Comparison of ENCODE assay signal across 32 cellular contexts in the genomic region with DNA sequence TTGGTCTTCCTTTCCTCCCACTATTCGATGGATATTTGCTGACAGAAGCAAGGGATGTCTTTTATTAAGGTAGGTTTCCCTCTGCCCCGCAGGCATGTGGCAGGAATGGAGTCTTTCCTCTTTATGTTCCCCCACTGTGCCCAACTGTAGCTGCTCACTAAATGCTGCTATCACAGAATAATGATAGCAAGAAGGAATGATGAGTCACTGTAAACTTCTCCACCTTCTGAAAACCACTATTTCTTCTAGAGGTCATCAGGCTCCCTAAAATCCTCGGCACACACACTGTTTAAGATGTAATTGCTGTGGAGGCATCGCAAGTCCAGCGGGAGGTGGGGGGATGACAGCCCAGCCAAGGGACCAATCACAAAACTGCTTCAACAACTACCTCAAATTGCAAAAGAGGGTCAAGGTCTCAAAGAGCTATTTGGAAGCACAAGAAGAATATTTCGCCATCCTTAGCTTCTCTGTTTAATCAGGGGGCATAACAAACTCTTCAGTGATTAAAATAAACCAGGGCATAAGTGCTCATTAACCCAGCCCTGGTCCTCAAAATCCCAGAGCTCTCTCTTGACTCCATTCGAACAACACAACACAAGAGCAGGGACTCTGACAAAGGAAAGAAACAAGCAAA. TPM values are rescaled to one million over a fixed set of nuclear protein-coding genes. Genes with fewer than 3 reads are reported as not detected.
DNase-seq lines count a peak whose midpoint lies in the region; ATAC-seq lines count a peak whose summit lies in the region.
"Had no signal": no experiment of that assay in that cellular context is flagged by ENCODE, and none has a peak within 500 bp of the region (broad histone marks: within the 10 kb centered on the region; RNA-seq: fewer than 3 reads in every experiment).

No MANE protein-coding gene starts in this region.

- peaks cover 12% of the 10 kb centered on the region for H3K4me1 Mint-ChIP-seq in stimulated activated effector memory CD8-positive, alpha-beta T cell treated with anti-CD3 and anti-CD28 coated beads, Interleukin-12 subunit alpha, Interleukin-12 subunit beta, amount 100 ng/mL, for 72 hours
- H3K4me1 Mint-ChIP-seq in activated T-helper 17 cell treated with anti-CD3 and anti-CD28 coated beads, Interleukin-2, amount 50 U/mL, for 72 hours = peaks cover 5% of the 10 kb centered on the region

- H3K27ac Mint-ChIP-seq in stimulated activated effector memory CD8-positive, alpha-beta T cell treated with anti-CD3 and anti-CD28 coated beads, Interleukin-12 subunit alpha, Interleukin-12 subunit beta, amount 100 ng/mL, for 72 hours = peak overlapping the region; percentile 24
- no peak overlapping the region for H3K27ac Mint-ChIP-seq in activated T-helper 17 cell treated with anti-CD3 and anti-CD28 coated beads, Interleukin-2, amount 50 U/mL, for 72 hours
- H3K27ac Mint-ChIP-seq: immature natural killer cell; natural killer cell; T-helper 2 cell treated with Interferon-gamma antibody and Interleukin-4, amounts not matched to agents 5 μg/mL and 100 μg/mL, for 36 hours; type B pancreatic cell had no signal

- no peaks in the 10 kb centered on the region for H3K9me3 Mint-ChIP-seq in stimulated activated effector memory CD8-positive, alpha-beta T cell treated with anti-CD3 and anti-CD28 coated beads, Interleukin-12 subunit alpha, Interleukin-12 subunit beta, amount 100 ng/mL, for 72 hours
- H3K9me3 Mint-ChIP-seq in activated T-helper 17 cell treated with anti-CD3 and anti-CD28 coated beads, Interleukin-2, amount 50 U/mL, for 72 hours = no peaks in the 10 kb centered on the region
- H3K9me3 Mint-ChIP-seq: immature natural killer cell; natural killer cell; T-helper 2 cell treated with Interferon-gamma antibody and Interleukin-4, amounts not matched to agents 5 μg/mL and 100 μg/mL, for 36 hours; type B pancreatic cell had no signal

- DNase-seq in HuH-7.5 (ENCODE audit: low spot score) = peak; percentile 41
- peak; percentile 58 to 70 for DNase-seq in NOMO-1 (lab: John Stamatoyannopoulos, UW; ENCODE audit: unreplicated experiment in 2 of 2)
- DNase-seq in iris pigment epithelial cell (ENCODE audit: low read depth) = peak; percentile 35
- DNase-seq in stimulated activated effector memory CD8-positive, alpha-beta T cell treated with anti-CD3 and anti-CD28 coated beads, Interleukin-12 subunit alpha, Interleukin-12 subunit beta, amount 100 ng/mL, for 72 hours (ENCODE audit: low spot score in 2 of 2) = no peak
- DNase-seq in 8988T = no peak
- DNase-seq: activated CD4-positive, alpha-beta T cell treated with anti-CD3 and anti-CD28 coated beads for 48 hours; activated naive CD4-positive, alpha-beta T cell treated with anti-CD3 and anti-CD28 coated beads, Interleukin-2, amount 50 U/mL, for 16 hours; DND-41; HCEC 1CT; hypothalamus; immature natural killer cell; Karpas-422; left ventricle myocardium superior; natural killer cell; NCI-H1092; NCI-H187; NCI-H524 treated with DMSO at 0.1 percent for 48 hours; NK-92 treated with Interleukin-12 subunit alpha and Interleukin-12 subunit beta, amount 100 ng/mL, for 24 hours; SHP77; spleen had no signal

- H3K4me3 Mint-ChIP-seq in stimulated activated effector memory CD8-positive, alpha-beta T cell treated with anti-CD3 and anti-CD28 coated beads, Interleukin-12 subunit alpha, Interleukin-12 subunit beta, amount 100 ng/mL, for 72 hours = no peak overlapping the region
- no peak overlapping the region for H3K4me3 Mint-ChIP-seq in activated T-helper 17 cell treated with anti-CD3 and anti-CD28 coated beads, Interleukin-2, amount 50 U/mL, for 72 hours
- H3K4me3 Mint-ChIP-seq: CD14-positive monocyte; immature natural killer cell; natural killer cell; T-helper 2 cell treated with Interferon-gamma antibody and Interleukin-4, amounts not matched to agents 5 μg/mL and 100 μg/mL, for 36 hours; type B pancreatic cell had no signal

- no peaks in the 10 kb centered on the region for H3K27me3 Mint-ChIP-seq in activated T-helper 17 cell treated with anti-CD3 and anti-CD28 coated beads, Interleukin-2, amount 50 U/mL, for 72 hours
- H3K27me3 Mint-ChIP-seq: type B pancreatic cell had no signal

- H3K36me3 Mint-ChIP-seq in stimulated activated effector memory CD8-positive, alpha-beta T cell treated with anti-CD3 and anti-CD28 coated beads, Interleukin-12 subunit alpha, Interleukin-12 subunit beta, amount 100 ng/mL, for 72 hours = peaks cover 86% of the 10 kb centered on the region
- H3K36me3 Mint-ChIP-seq in activated T-helper 17 cell treated with anti-CD3 and anti-CD28 coated beads, Interleukin-2, amount 50 U/mL, for 72 hours (ENCODE audit: low read depth) = peaks cover 82% of the 10 kb centered on the region

- ATAC-seq in stimulated activated effector memory CD8-positive, alpha-beta T cell treated with anti-CD3 and anti-CD28 coated beads, Interleukin-12 subunit alpha, Interleukin-12 subunit beta, amount 100 ng/mL, for 72 hours = no peak
- no peak for ATAC-seq in GM21825 (IDR thresholded peaks at IDR 0.05; ENCODE audit: unreplicated experiment)
- ATAC-seq in activated T-helper 17 cell treated with anti-CD3 and anti-CD28 coated beads, Interleukin-2, amount 50 U/mL, for 72 hours (replicated peaks) = no peak
- ATAC-seq: left ventricle myocardium superior, natural killer cell, Panc1 had no signal

RNA-seq across cellular contexts. Expression of gene QDPR, which starts 13.9 kb away (rescaled TPM):
- 10 to 100 TPM; 12.7 to 29.7 TPM for total RNA-seq in activated T-helper 17 cell treated with anti-CD3 and anti-CD28 coated beads, Interleukin-2, amount 50 U/mL, for 72 hours

RNA-seq across cellular contexts. Expression of gene CLRN2, which starts 17.0 kb away (rescaled TPM):
- not detected for total RNA-seq in activated T-helper 17 cell treated with anti-CD3 and anti-CD28 coated beads, Interleukin-2, amount 50 U/mL, for 72 hours
- total RNA-seq: activated CD8-positive, alpha-beta memory T cell treated with anti-CD3 and anti-CD28 coated beads for 36 hours; dermis microvascular lymphatic vessel endothelial cell; left ventricle myocardium superior; mononuclear cell; natural killer cell; osteocyte; right atrium auricular region; spleen; subcutaneous adipose tissue had no signal

Comparison
In these comparisons a context has a peak if more than half of its experiments do, and no peak if none do; other contexts are left out.
1. DNase-seq: peak in HuH-7.5 (single experiment), NOMO-1 (2 of 2) and iris pigment epithelial cell (single experiment); none in stimulated activated effector memory CD8-positive, alpha-beta T cell treated with anti-CD3 and anti-CD28 coated beads, Interleukin-12 subunit alpha, Interleukin-12 subunit beta, amount 100 ng/mL, for 72 hours (0 of 2) and 8988T (single experiment).